Comparison of ENCODE assay signal across 3 cellular contexts in genomic region chr19:22025539-22025938, GRCh38. TPM values are rescaled to one million over a fixed set of nuclear protein-coding genes. Genes with fewer than 3 reads are reported as not detected.
"Had no signal": no experiment of that assay in that cellular context is flagged by ENCODE, and none has a peak within 500 bp of the region (broad histone marks: within the 10 kb centered on the region; RNA-seq: fewer than 3 reads in every experiment).

No MANE protein-coding gene starts in this region.

RNA-seq across cellular contexts. Expression of gene ZNF208, which starts 14.8 kb away (rescaled TPM):
- total RNA-seq: H1, H7, H9 had no signal

RNA-seq across cellular contexts. Expression of gene ZNF257, which starts 26.7 kb away (rescaled TPM):
- total RNA-seq: H1, H7, H9 had no signal
